In the genomic region with DNA sequence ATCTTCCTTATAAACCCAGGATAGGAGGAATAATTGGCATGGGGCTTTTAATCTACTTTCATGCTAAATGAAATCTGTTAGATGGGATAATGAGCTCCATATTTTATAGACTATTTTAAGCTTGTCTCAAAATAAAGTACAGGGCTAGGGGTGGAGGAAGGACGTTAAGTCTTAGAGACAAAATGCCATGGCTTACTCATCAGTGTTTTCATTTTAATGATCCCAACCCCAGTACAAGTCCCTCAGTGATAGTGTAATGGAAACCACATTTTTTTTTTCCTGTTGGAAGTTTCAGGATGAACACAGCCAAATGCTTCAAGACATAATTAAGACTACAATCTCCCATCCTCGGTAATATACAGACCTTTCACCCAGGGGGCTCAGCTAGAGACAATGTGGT, we compare ENCODE assay signal across 31 cellular contexts.
DNase-seq lines count a peak whose midpoint lies in the region; ATAC-seq, FAIRE-seq and TF ChIP-seq lines count a peak whose summit lies in the region.
"Had no signal": no experiment of that assay in that cellular context is flagged by ENCODE, and none has a peak within 500 bp of the region (broad histone marks: within the 10 kb centered on the region; RNA-seq: fewer than 3 reads in every experiment).

No MANE protein-coding gene starts in this region.

- H3K4me2 ChIP-seq in astrocyte (ENCODE audit: low read length), result peak overlapping the region; percentile 7
- H3K4me2 ChIP-seq: PC-9 had no signal

- H3K9ac ChIP-seq in astrocyte (ENCODE audit: low read length), result no peak overlapping the region
- H3K9ac ChIP-seq: BLaER1 treated with 17β-estradiol and CSF1 and Interleukin-3, amounts not matched to agents 10 nM and 100 nM had no signal

- H3K4me1 Mint-ChIP-seq in astrocyte (ENCODE audit: low read depth, unreplicated experiment), result no peaks in the 10 kb centered on the region
- no peaks in the 10 kb centered on the region for H3K4me1 Mint-ChIP-seq in stimulated activated naive B cell treated with anti-CD40 and anti-IgM and Interleukin-4, amounts not matched to agents 10 μg/mL and 1 μg/mL and 100 μg/mL, for 72 hours
- no peaks in the 10 kb centered on the region for H3K4me1 Mint-ChIP-seq in stimulated activated memory B cell treated with anti-CD40 and anti-IgM and Interleukin-4, amounts not matched to agents 10 μg/mL and 1 μg/mL and 100 μg/mL, for 72 hours
- H3K4me1 Mint-ChIP-seq: neural crest cell had no signal

- no peaks in the 10 kb centered on the region for H3K36me3 ChIP-seq in astrocyte (ENCODE audit: insufficient read depth, low read length)
- H3K36me3 ChIP-seq: adrenal gland; BLaER1 treated with 17β-estradiol and CSF1 and Interleukin-3, amounts not matched to agents 10 nM and 100 nM; ovary; tibial nerve had no signal

- no peak overlapping the region for H2AFZ ChIP-seq in astrocyte (ENCODE audit: low read depth, low read length)
- H2AFZ ChIP-seq: PC-9 had no signal

- H3K4me3 ChIP-seq in astrocyte (ENCODE audit: insufficient read depth, low read depth, low read length), result no peak overlapping the region
- H3K4me3 ChIP-seq: adrenal gland; BLaER1 treated with 17β-estradiol and CSF1 and Interleukin-3, amounts not matched to agents 10 nM and 100 nM; ovary; PC-9; tibial nerve had no signal

- intact Hi-C loops in sciatic nerve (cut with DNase I), result no loop called here

- H3K27me3 Mint-ChIP-seq in astrocyte (ENCODE audit: low read depth, unreplicated experiment), result no peaks in the 10 kb centered on the region
- peaks cover 0 to 5% of the 10 kb centered on the region in 2 donors for H3K27me3 Mint-ChIP-seq in stimulated activated naive B cell treated with anti-CD40 and anti-IgM and Interleukin-4, amounts not matched to agents 10 μg/mL and 1 μg/mL and 100 μg/mL, for 72 hours
- H3K27me3 Mint-ChIP-seq in stimulated activated memory B cell treated with anti-CD40 and anti-IgM and Interleukin-4, amounts not matched to agents 10 μg/mL and 1 μg/mL and 100 μg/mL, for 72 hours, result no peaks in the 10 kb centered on the region

- no peaks in the 10 kb centered on the region for H3K27me3 ChIP-seq in astrocyte (ENCODE audit: insufficient read depth, low read length)
- H3K27me3 ChIP-seq: adrenal gland; BLaER1 treated with 17β-estradiol and CSF1 and Interleukin-3, amounts not matched to agents 10 nM and 100 nM; ovary; tibial nerve had no signal

- H3K4me1 ChIP-seq in astrocyte (ENCODE audit: insufficient read depth, low read length), result peaks cover 8% of the 10 kb centered on the region

- no peak overlapping the region for H3K4me3 Mint-ChIP-seq in astrocyte (ENCODE audit: unreplicated experiment)
- H3K4me3 Mint-ChIP-seq in stimulated activated naive B cell treated with anti-CD40 and anti-IgM and Interleukin-4, amounts not matched to agents 10 μg/mL and 1 μg/mL and 100 μg/mL, for 72 hours, result no peak overlapping the region
- H3K4me3 Mint-ChIP-seq in stimulated activated memory B cell treated with anti-CD40 and anti-IgM and Interleukin-4, amounts not matched to agents 10 μg/mL and 1 μg/mL and 100 μg/mL, for 72 hours, result no peak overlapping the region
- H3K4me3 Mint-ChIP-seq: activated CD4-positive, alpha-beta memory T cell treated with anti-CD3 and anti-CD28 coated beads for 36 hours; neural crest cell had no signal

- H3K9me3 Mint-ChIP-seq in astrocyte (ENCODE audit: unreplicated experiment), result no peaks in the 10 kb centered on the region
- peaks cover 0 to 1% of the 10 kb centered on the region in 2 donors for H3K9me3 Mint-ChIP-seq in stimulated activated naive B cell treated with anti-CD40 and anti-IgM and Interleukin-4, amounts not matched to agents 10 μg/mL and 1 μg/mL and 100 μg/mL, for 72 hours
- H3K9me3 Mint-ChIP-seq in stimulated activated memory B cell treated with anti-CD40 and anti-IgM and Interleukin-4, amounts not matched to agents 10 μg/mL and 1 μg/mL and 100 μg/mL, for 72 hours, result no peaks in the 10 kb centered on the region
- H3K9me3 Mint-ChIP-seq: activated CD4-positive, alpha-beta memory T cell treated with anti-CD3 and anti-CD28 coated beads for 36 hours had no signal

- H3K27ac ChIP-seq in astrocyte (ENCODE audit: low read depth, low read length), result no peak overlapping the region
- H3K27ac ChIP-seq: BLaER1 treated with 17β-estradiol and CSF1 and Interleukin-3, amounts not matched to agents 10 nM and 100 nM; ovary; PC-9 had no signal

- ATAC-seq in sciatic nerve (peak; percentile 26), GM21529 (IDR thresholded peaks at IDR 0.05; ENCODE audit: unreplicated experiment) (no peak)
- ATAC-seq in stimulated activated naive B cell treated with anti-CD40 and anti-IgM and Interleukin-4, amounts not matched to agents 10 μg/mL and 1 μg/mL and 100 μg/mL, for 72 hours (replicated peaks), result no peak
- ATAC-seq in stimulated activated memory B cell treated with anti-CD40 and anti-IgM and Interleukin-4, amounts not matched to agents 10 μg/mL and 1 μg/mL and 100 μg/mL, for 72 hours, result no peak
- ATAC-seq: stimulated activated naive CD8-positive, alpha-beta T cell treated with anti-CD3 and anti-CD28 coated beads, Interleukin-15, Interleukin-2, amounts not matched to agents 100 U/mL and 50 U/mL, for 24 hours had no signal

- no peaks in the 10 kb centered on the region for H3K36me3 Mint-ChIP-seq in astrocyte (ENCODE audit: low read depth, unreplicated experiment)
- no peaks in the 10 kb centered on the region for H3K36me3 Mint-ChIP-seq in stimulated activated naive B cell treated with anti-CD40 and anti-IgM and Interleukin-4, amounts not matched to agents 10 μg/mL and 1 μg/mL and 100 μg/mL, for 72 hours
- H3K36me3 Mint-ChIP-seq in stimulated activated memory B cell treated with anti-CD40 and anti-IgM and Interleukin-4, amounts not matched to agents 10 μg/mL and 1 μg/mL and 100 μg/mL, for 72 hours, result no peaks in the 10 kb centered on the region
- H3K36me3 Mint-ChIP-seq: activated CD4-positive, alpha-beta memory T cell treated with anti-CD3 and anti-CD28 coated beads for 36 hours had no signal

- no peak for TF ChIP-seq CTCF in astrocyte (IDR thresholded peaks at IDR 0.05; ENCODE audit: insufficient read depth, low read depth, low read length)

- peak overlapping the region; percentile 77 for H3K27ac Mint-ChIP-seq in astrocyte (ENCODE audit: unreplicated experiment)
- no peak overlapping the region for H3K27ac Mint-ChIP-seq in stimulated activated naive B cell treated with anti-CD40 and anti-IgM and Interleukin-4, amounts not matched to agents 10 μg/mL and 1 μg/mL and 100 μg/mL, for 72 hours
- H3K27ac Mint-ChIP-seq in stimulated activated memory B cell treated with anti-CD40 and anti-IgM and Interleukin-4, amounts not matched to agents 10 μg/mL and 1 μg/mL and 100 μg/mL, for 72 hours, result no peak overlapping the region
- H3K27ac Mint-ChIP-seq: activated CD4-positive, alpha-beta memory T cell treated with anti-CD3 and anti-CD28 coated beads for 36 hours had no signal

- H3K9me3 ChIP-seq in astrocyte (ENCODE audit: insufficient read depth, low read depth, low read length), result no peaks in the 10 kb centered on the region
- H3K9me3 ChIP-seq: adrenal gland, ovary, tibial nerve had no signal

- peaks cover 5% of the 10 kb centered on the region for H4K20me1 ChIP-seq in astrocyte (ENCODE audit: insufficient read depth, low read length)
- H4K20me1 ChIP-seq: BLaER1 treated with 17β-estradiol and CSF1 and Interleukin-3, amounts not matched to agents 10 nM and 100 nM had no signal

- H3K79me2 ChIP-seq in astrocyte (ENCODE audit: insufficient read depth, low read length), result no peaks in the 10 kb centered on the region

- FAIRE-seq in astrocyte (lab: Jason Lieb, UNC), result peak; percentile 32
- FAIRE-seq: bronchial epithelial cell, small intestine had no signal

- peak; percentile 74 for DNase-seq in AG08395 (ENCODE audit: low spot score)
- DNase-seq in GM03348 (ENCODE audit: low spot score), result peak; percentile 44
- DNase-seq in astrocyte (ENCODE audit: low read depth), result peak; percentile 27
- DNase-seq in sciatic nerve (ENCODE audit: low spot score), result no peak
- no peak for DNase-seq in HCEC 1CT
- DNase-seq in stimulated activated naive B cell treated with anti-CD40 and anti-IgM and Interleukin-4, amounts not matched to agents 10 μg/mL and 1 μg/mL and 100 μg/mL, for 72 hours, result no peak
- DNase-seq: activated CD4-positive, alpha-beta memory T cell treated with anti-CD3 and anti-CD28 coated beads for 36 hours; activated CD4-positive, alpha-beta T cell treated with anti-CD3 and anti-CD28 coated beads for 1 hour; activated CD8-positive, alpha-beta memory T cell treated with anti-CD3 and anti-CD28 coated beads, Interleukin-2, amount 50 U/mL, for 4 hours; activated naive CD4-positive, alpha-beta T cell treated with Interleukin-2 at 50 U/mL for 16 hours; adrenal gland; COR-L47; DMS53; effector CD4-positive, alpha-beta T cell; GDM1; NCI-H1048; NCI-H187; NCI-H2171; NCI-H510A; ovary; PC-9; SHP77; small intestine; stimulated activated naive CD8-positive, alpha-beta T cell treated with anti-CD3 and anti-CD28 coated beads, Interleukin-15, Interleukin-2, amounts not matched to agents 100 U/mL and 50 U/mL, for 24 hours; SW 1271 had no signal

Comparison
In these comparisons a context has a peak if more than half of its experiments do, and no peak if none do; other contexts are left out.
1. DNase-seq: peak in AG08395 (single experiment), GM03348 (single experiment) and astrocyte (single experiment); none in sciatic nerve (single experiment), HCEC 1CT (single experiment) and stimulated activated naive B cell treated with anti-CD40 and anti-IgM and Interleukin-4, amounts not matched to agents 10 μg/mL and 1 μg/mL and 100 μg/mL, for 72 hours (single experiment).